9 cellular contexts compared by ENCODE assay signal in genomic region chr14:102545461-102546265, GRCh38. TPM values are rescaled to one million over a fixed set of nuclear protein-coding genes. Genes with fewer than 3 reads are reported as not detected.
DNase-seq lines count a peak whose midpoint lies in the region; ATAC-seq and TF ChIP-seq lines count a peak whose summit lies in the region.
"Had no signal": no experiment of that assay in that cellular context is flagged by ENCODE, and none has a peak within 500 bp of the region (broad histone marks: within the 10 kb centered on the region; RNA-seq: fewer than 3 reads in every experiment).

No MANE protein-coding gene starts in this region.

- peaks cover 0 to 15% (median 0%) of the 10 kb centered on the region in 5 experiments for H3K9me3 Mint-ChIP-seq in brain

- H3K4me3 Mint-ChIP-seq in brain: peak overlapping the region in 4 of 5 experiments; percentile 14 to 50 (median 36)

- H3K4me1 Mint-ChIP-seq in brain: peaks cover 21% of the 10 kb centered on the region

- H3K4me3 ChIP-seq in AG09309 (ENCODE audit: control insufficient read depth, low read depth, low read length) (no peak overlapping the region), H7 (ENCODE audit: insufficient read depth, low read depth, low read length) (peak overlapping the region; percentile 41)

- peaks cover 70% of the 10 kb centered on the region for H3K27me3 Mint-ChIP-seq in brain

- no peak for ATAC-seq in GM21825 (IDR thresholded peaks at IDR 0.05; ENCODE audit: unreplicated experiment)

- H3K36me3 ChIP-seq in H7 (replicated peaks; ENCODE audit: control insufficient read depth, insufficient read depth, low read length): no peaks in the 10 kb centered on the region

- H3K27me3 ChIP-seq in H7 (ENCODE audit: control insufficient read depth, insufficient read depth, low read length): peaks cover 4% of the 10 kb centered on the region; the same call in 1 of the 2 replicates

- peak overlapping the region; percentile 82 to 98 (median 93) for H3K27ac Mint-ChIP-seq in brain

- H3K36me3 Mint-ChIP-seq in brain: no peaks in the 10 kb centered on the region

- DNase-seq in AG09309 (ENCODE audit: low read depth) (peak; percentile 33), H7 (peak; percentile 87), iris pigment epithelial cell (ENCODE audit: low read depth) (peak; percentile 38), T-helper 9 cell (no peak), DMS114 treated with DMSO at 0.1 percent for 48 hours (lab: John Stamatoyannopoulos, UW; ENCODE audit: unreplicated experiment) (no peak)
- DNase-seq in activated CD4-positive, alpha-beta T cell treated with anti-CD3 and anti-CD28 coated beads for 4 hours: no peak
- DNase-seq: psoas muscle had no signal

- TF ChIP-seq CTCF in AG09309 (IDR thresholded peaks at IDR 0.05; ENCODE audit: control insufficient read depth, insufficient read depth, low read depth, low read length, missing control alignments) (no peak), brain (conservative IDR thresholded peaks at IDR 0.05) (no peak)

RNA-seq across cellular contexts. Expression of gene ANKRD9, which starts 36.1 kb away (rescaled TPM):
- 52.0 and 55.7 TPM in 2 replicates for total RNA-seq in H7 (2014; rRNA removed; shearing (Covaris generic))
- 9.0 TPM for polyA plus RNA-seq in brain (ENCODE audit: insufficient read depth, low read depth, low replicate concordance)

RNA-seq across cellular contexts. Expression of gene RCOR1, which starts 46.8 kb away (rescaled TPM):
- total RNA-seq in H7 (2014; rRNA removed; shearing (Covaris generic)): 13.9 and 17.3 TPM in 2 replicates
- polyA plus RNA-seq in brain (ENCODE audit: insufficient read depth, low read depth, low replicate concordance): 13.1 TPM

Comparison
In these comparisons a context has a peak if more than half of its experiments do, and no peak if none do; other contexts are left out.
1. DNase-seq: peak in AG09309 (single experiment), H7 (single experiment) and iris pigment epithelial cell (single experiment); none in T-helper 9 cell (single experiment), activated CD4-positive, alpha-beta T cell treated with anti-CD3 and anti-CD28 coated beads for 4 hours (0 of 2) and DMS114 treated with DMSO at 0.1 percent for 48 hours (single experiment).